In genomic region chrX:30806187-30806728, GRCh38 we compare ENCODE assay signal across 14 cellular contexts.
DNase-seq lines count a peak whose midpoint lies in the region; ATAC-seq and TF ChIP-seq lines count a peak whose summit lies in the region.
"Had no signal": no experiment of that assay in that cellular context is flagged by ENCODE, and none has a peak within 500 bp of the region (broad histone marks: within the 10 kb centered on the region; RNA-seq: fewer than 3 reads in every experiment).

No MANE protein-coding gene starts in this region.

- no peaks in the 10 kb centered on the region for H3K36me3 Mint-ChIP-seq in dendritic cell treated with granulocyte-macrophage colony-stimulating factor and Interleukin-4, amounts not matched to agents 40 ng/mL and 50 ng/mL, for 4 days (ENCODE audit: low read depth)
- H3K36me3 Mint-ChIP-seq: CD14-positive monocyte; CD8-positive, alpha-beta T cell had no signal

- H3K9me3 Mint-ChIP-seq in dendritic cell treated with granulocyte-macrophage colony-stimulating factor and Interleukin-4, amounts not matched to agents 40 ng/mL and 50 ng/mL, for 4 days = no peaks in the 10 kb centered on the region
- H3K9me3 Mint-ChIP-seq: CD8-positive, alpha-beta T cell had no signal

- H3K27me3 Mint-ChIP-seq in dendritic cell treated with granulocyte-macrophage colony-stimulating factor and Interleukin-4, amounts not matched to agents 40 ng/mL and 50 ng/mL, for 4 days = no peaks in the 10 kb centered on the region

- no peak overlapping the region for H3K4me3 ChIP-seq in colonic mucosa

- no peak for TF ChIP-seq CTCF in colonic mucosa (IDR thresholded peaks at IDR 0.05)

- DNase-seq in mesenteric fat pad (ENCODE audit: low spot score) (peak; percentile 72), T-helper 9 cell (no peak), colonic mucosa (no peak), NCI-H2227 (lab: John Stamatoyannopoulos, UW; ENCODE audit: unreplicated experiment) (no peak)
- no peak for DNase-seq in stimulated activated CD4-positive, alpha-beta T cell treated with anti-CD3 and anti-CD28 coated beads, Interleukin-15, amount 100 ng/mL, for 24 hours
- DNase-seq: CD8-positive, alpha-beta T cell; COR-L47; DMS153; DND-41; GDM1 had no signal

- H3K4me1 Mint-ChIP-seq in dendritic cell treated with granulocyte-macrophage colony-stimulating factor and Interleukin-4, amounts not matched to agents 40 ng/mL and 50 ng/mL, for 4 days (ENCODE audit: low read depth) = no peaks in the 10 kb centered on the region
- H3K4me1 Mint-ChIP-seq: CD14-positive monocyte had no signal

- ATAC-seq in esophagus mucosa = peak; percentile 42
- ATAC-seq: CD8-positive, alpha-beta T cell had no signal

- H3K27ac Mint-ChIP-seq in dendritic cell treated with granulocyte-macrophage colony-stimulating factor and Interleukin-4, amounts not matched to agents 40 ng/mL and 50 ng/mL, for 4 days = peak overlapping the region; percentile 40
- H3K27ac Mint-ChIP-seq: CD14-positive monocyte; CD8-positive, alpha-beta T cell had no signal

- H3K9me3 ChIP-seq in colonic mucosa = no peaks in the 10 kb centered on the region

- H3K36me3 ChIP-seq in colonic mucosa = no peaks in the 10 kb centered on the region

- intact Hi-C loops in dendritic cell treated with granulocyte-macrophage colony-stimulating factor and Interleukin-4, amounts not matched to agents 40 ng/mL and 50 ng/mL, for 4 days (cut with micrococcal nuclease) = no loop called here
- intact Hi-C loops in colonic mucosa (cut with DNase I) = no loop called here

- H3K27me3 ChIP-seq in colonic mucosa = no peaks in the 10 kb centered on the region

- H3K27ac ChIP-seq in colonic mucosa = no peak overlapping the region
- H3K27ac ChIP-seq: HL-60 had no signal

- H3K4me3 Mint-ChIP-seq in dendritic cell treated with granulocyte-macrophage colony-stimulating factor and Interleukin-4, amounts not matched to agents 40 ng/mL and 50 ng/mL, for 4 days = no peak overlapping the region
- H3K4me3 Mint-ChIP-seq: CD14-positive monocyte; CD8-positive, alpha-beta T cell had no signal

- H3K4me1 ChIP-seq in colonic mucosa = no peaks in the 10 kb centered on the region

- H3K9ac ChIP-seq in colonic mucosa (ENCODE audit: low read depth in 2 of 2, low read length in 2 of 2) = no peak overlapping the region
